In the genomic region with DNA sequence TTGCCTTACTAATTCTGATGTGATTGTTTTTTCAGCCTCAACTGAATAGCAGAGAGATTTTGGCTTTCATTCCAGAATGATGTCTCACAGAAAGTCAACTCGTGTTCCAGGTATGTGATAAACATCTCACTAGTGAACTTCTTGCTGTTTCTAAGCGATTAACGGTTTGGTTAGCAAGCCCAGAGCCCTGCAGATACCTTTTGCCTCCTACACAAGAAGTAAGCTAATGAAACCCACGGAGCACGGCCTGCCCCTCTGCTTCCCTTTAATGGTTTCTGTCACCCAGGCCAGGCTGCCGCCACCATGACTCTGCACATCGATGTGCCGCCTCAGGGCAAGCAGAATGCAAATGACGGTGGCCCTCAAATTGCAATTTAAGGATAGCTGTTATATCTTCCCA, we compare ENCODE assay signal across 12 cellular contexts.
DNase-seq lines count a peak whose midpoint lies in the region; ATAC-seq and TF ChIP-seq lines count a peak whose summit lies in the region.
"Had no signal": no experiment of that assay in that cellular context is flagged by ENCODE, and none has a peak within 500 bp of the region (broad histone marks: within the 10 kb centered on the region; RNA-seq: fewer than 3 reads in every experiment).

No MANE protein-coding gene starts in this region.

- intact Hi-C loops in CD14-positive monocyte (cut with micrococcal nuclease) (no loop called here), stomach (cut with DNase I; ENCODE audit: low total_unique reads) (no loop called here), prostate gland (cut with DNase I) (no loop called here)

- peak overlapping the region in 2 of 7 donors; percentile 7 to 74 for H3K27ac Mint-ChIP-seq in CD14-positive monocyte

- DNase-seq in CD14-positive monocyte (ENCODE audit: low spot score): peak; percentile 65
- DNase-seq in NOMO-1 treated with DMSO at 0.1 percent for 48 hours (lab: John Stamatoyannopoulos, UW; ENCODE audit: unreplicated experiment): peak; percentile 48
- peak; percentile 26 for DNase-seq in iris pigment epithelial cell (ENCODE audit: low read depth)
- no peak for DNase-seq in GM19238 (ENCODE audit: insufficient read length, low spot score)
- no peak for DNase-seq in stomach
- DNase-seq in prostate gland (ENCODE audit: low spot score): no peak
- DNase-seq: activated T-cell treated with anti-CD3 and anti-CD28 coated beads for 4 hours, heart right ventricle, NCI-H187 treated with DMSO at 0.1 percent for 48 hours had no signal

- H3K27ac ChIP-seq in stomach (no peak overlapping the region), prostate gland (no peak overlapping the region)
- H3K27ac ChIP-seq: heart right ventricle, suprapubic skin had no signal

- H3K36me3 ChIP-seq in stomach (no peaks in the 10 kb centered on the region), prostate gland (no peaks in the 10 kb centered on the region)
- H3K36me3 ChIP-seq: heart right ventricle, suprapubic skin had no signal

- no peak for TF ChIP-seq EP300 in stomach (IDR thresholded peaks at IDR 0.05)

- no peak for TF ChIP-seq CTCF in CD14-positive monocyte (IDR thresholded peaks at IDR 0.05)
- no peak for TF ChIP-seq CTCF in stomach (IDR thresholded peaks at IDR 0.05)
- no peak for TF ChIP-seq CTCF in prostate gland (IDR thresholded peaks at IDR 0.05)

- peaks cover 5 to 8% (median 8%) of the 10 kb centered on the region in 3 donors for H3K27me3 Mint-ChIP-seq in CD14-positive monocyte (ENCODE audit: low read depth in 3 of 3)

- H3K4me3 Mint-ChIP-seq in CD14-positive monocyte: peak overlapping the region in 1 of 2 donors; percentile 56

- H3K4me1 Mint-ChIP-seq in CD14-positive monocyte: peaks cover 25% of the 10 kb centered on the region

- peaks cover 0 to 3% (median 0%) of the 10 kb centered on the region in 7 donors for H3K9me3 Mint-ChIP-seq in CD14-positive monocyte

- no peak for TF ChIP-seq POLR2A in stomach (IDR thresholded peaks at IDR 0.05)
- TF ChIP-seq POLR2A in prostate gland (IDR thresholded peaks at IDR 0.05): no peak

- H3K4me1 ChIP-seq in stomach (peaks cover 0 to 3% (median 0%) of the 10 kb centered on the region in 4 donors), prostate gland (replicated peaks) (no peaks in the 10 kb centered on the region)

- H3K4me3 ChIP-seq in stomach (no peak overlapping the region), prostate gland (no peak overlapping the region)
- H3K4me3 ChIP-seq: heart right ventricle, suprapubic skin had no signal

- H3K9me3 ChIP-seq in stomach (no peaks in the 10 kb centered on the region), prostate gland (no peaks in the 10 kb centered on the region)
- H3K9me3 ChIP-seq: heart right ventricle, suprapubic skin had no signal

- no peaks in the 10 kb centered on the region for H3K27me3 ChIP-seq in stomach
- no peaks in the 10 kb centered on the region for H3K27me3 ChIP-seq in prostate gland (replicated peaks; ENCODE audit: insufficient read depth)
- H3K27me3 ChIP-seq: heart right ventricle, suprapubic skin had no signal

- ATAC-seq in GM21717 (IDR thresholded peaks at IDR 0.05; ENCODE audit: unreplicated experiment) (peak; percentile 55), HG03521 (IDR thresholded peaks at IDR 0.05; ENCODE audit: unreplicated experiment) (no peak)
- ATAC-seq: heart right ventricle had no signal

- WGBS in stomach, 5 donors: 73 to 80% (median 76%) methylated on average over 9 of the region's 9 CpGs
- WGBS in prostate gland: 56% methylated on average over 9 of the region's 9 CpGs

- H3K36me3 Mint-ChIP-seq in CD14-positive monocyte: no peaks in the 10 kb centered on the region

Comparison
In these comparisons a context has a peak if more than half of its experiments do, and no peak if none do; other contexts are left out.
1. DNase-seq: peak in CD14-positive monocyte (single experiment), NOMO-1 treated with DMSO at 0.1 percent for 48 hours (single experiment) and iris pigment epithelial cell (single experiment); none in GM19238 (single experiment), stomach (single experiment) and prostate gland (single experiment).